ENCODE assay signal across 21 cellular contexts in genomic region chr6:135210632-135211305, GRCh38. TPM values are rescaled to one million over a fixed set of nuclear protein-coding genes. Genes with fewer than 3 reads are reported as not detected.
A peak's percentile ranks its signal among the peaks of the same experiment; 100 is the strongest.
DNase-seq lines count a peak whose midpoint lies in the region; ATAC-seq lines count a peak whose summit lies in the region.
"Had no signal": no experiment of that assay in that cellular context is flagged by ENCODE, and none has a peak within 500 bp of the region (broad histone marks: within the 10 kb centered on the region; RNA-seq: fewer than 3 reads in every experiment).

No MANE protein-coding gene starts in this region.

- peak; percentile 27 for DNase-seq in T-helper 2 cell treated with Interferon-gamma antibody and Interleukin-4, amounts not matched to agents 5 μg/mL and 100 μg/mL, for 36 hours (ENCODE audit: low spot score)
- no peak for DNase-seq in T-helper 2 cell
- DNase-seq in T-cell: no peak
- DNase-seq in activated naive CD8-positive, alpha-beta T cell treated with anti-CD3 and anti-CD28 coated beads, Interleukin-2, amount 50 U/mL, for 24 hours: no peak
- no peak for DNase-seq in iPS-NIHi11 (ENCODE audit: low spot score)
- DNase-seq in SIG-M5 (lab: John Stamatoyannopoulos, UW): no peak
- DNase-seq in anterior cingulate cortex (lab: John Stamatoyannopoulos, UW): no peak
- DNase-seq: 8988T; activated effector memory CD4-positive, alpha-beta T cell treated with anti-CD3 and anti-CD28 coated beads, Interleukin-2, amount 50 U/mL, for 16 hours; AML-193; foreskin melanocyte; hypothalamus; MG63; NCI-H1694; NCI-H774; spleen; stimulated activated CD8-positive, alpha-beta memory T cell treated with anti-CD3 and anti-CD28 coated beads, Interleukin-4, amount 100 ng/mL, for 48 hours; uterus had no signal

- peaks cover 0 to 21% (median 10%) of the 10 kb centered on the region in 10 experiments; a peak in 10 of 20 replicates for H3K4me1 ChIP-seq in BLaER1 treated with 17β-estradiol and CSF1 and Interleukin-3, amounts not matched to agents 10 nM and 100 nM
- H3K4me1 ChIP-seq: uterus had no signal

- ATAC-seq in T-cell (replicated peaks in 1 of 4): no peak
- ATAC-seq in activated naive CD8-positive, alpha-beta T cell treated with anti-CD3 and anti-CD28 coated beads, Interleukin-2, amount 50 U/mL, for 24 hours: peak; percentile 18
- ATAC-seq: Right ventricle myocardium inferior had no signal

- H3K27me3 ChIP-seq in BLaER1 treated with 17β-estradiol and CSF1 and Interleukin-3, amounts not matched to agents 10 nM and 100 nM: no peaks in the 10 kb centered on the region
- H3K27me3 ChIP-seq: MG63, spleen, uterus had no signal

- H3K36me3 Mint-ChIP-seq in T-helper 2 cell treated with Interferon-gamma antibody and Interleukin-4, amounts not matched to agents 5 μg/mL and 100 μg/mL, for 36 hours (ENCODE audit: low read depth): peaks cover 57% of the 10 kb centered on the region
- H3K36me3 Mint-ChIP-seq in T-cell: peaks cover 6% of the 10 kb centered on the region
- H3K36me3 Mint-ChIP-seq in activated naive CD8-positive, alpha-beta T cell treated with anti-CD3 and anti-CD28 coated beads, Interleukin-2, amount 50 U/mL, for 24 hours (ENCODE audit: low read depth): peaks cover 47% of the 10 kb centered on the region

- H3K4me2 ChIP-seq in BLaER1 treated with 17β-estradiol and CSF1 and Interleukin-3, amounts not matched to agents 10 nM and 100 nM: peak overlapping the region in 1 of 11 experiments; percentile 54; a peak in 1 of 22 replicates

- H3K9me3 ChIP-seq in BLaER1 treated with 17β-estradiol and CSF1 and Interleukin-3, amounts not matched to agents 10 nM and 100 nM (replicated peaks in 1 of 11): peaks cover 0 to 11% (median 0%) of the 10 kb centered on the region in 11 experiments; a peak in 5 of 22 replicates
- H3K9me3 ChIP-seq: spleen, uterus had no signal

- no peak overlapping the region for H3K4me3 ChIP-seq in BLaER1 treated with 17β-estradiol and CSF1 and Interleukin-3, amounts not matched to agents 10 nM and 100 nM
- H3K4me3 ChIP-seq: lung, MG63, uterus had no signal

- H3K4me3 Mint-ChIP-seq in T-helper 2 cell treated with Interferon-gamma antibody and Interleukin-4, amounts not matched to agents 5 μg/mL and 100 μg/mL, for 36 hours: peak overlapping the region; percentile 71
- peak overlapping the region; percentile 39 to 71 (median 59) for H3K4me3 Mint-ChIP-seq in T-cell
- H3K4me3 Mint-ChIP-seq in activated naive CD8-positive, alpha-beta T cell treated with anti-CD3 and anti-CD28 coated beads, Interleukin-2, amount 50 U/mL, for 24 hours: peak overlapping the region; percentile 61

- peaks cover 40% of the 10 kb centered on the region for H3K4me1 Mint-ChIP-seq in T-helper 2 cell treated with Interferon-gamma antibody and Interleukin-4, amounts not matched to agents 5 μg/mL and 100 μg/mL, for 36 hours (ENCODE audit: low read depth)
- peaks cover 33 to 39% (median 39%) of the 10 kb centered on the region in 3 donors for H3K4me1 Mint-ChIP-seq in T-cell
- H3K4me1 Mint-ChIP-seq in activated naive CD8-positive, alpha-beta T cell treated with anti-CD3 and anti-CD28 coated beads, Interleukin-2, amount 50 U/mL, for 24 hours: peaks cover 39% of the 10 kb centered on the region

- H3K36me3 ChIP-seq in BLaER1 treated with 17β-estradiol and CSF1 and Interleukin-3, amounts not matched to agents 10 nM and 100 nM: peaks cover 0 to 98% (median 95%) of the 10 kb centered on the region in 11 experiments; a peak in 19 of 22 replicates
- H3K36me3 ChIP-seq: MG63, spleen, uterus had no signal

- H4K20me1 ChIP-seq in BLaER1 treated with 17β-estradiol and CSF1 and Interleukin-3, amounts not matched to agents 10 nM and 100 nM: peaks cover 0 to 64% (median 0%) of the 10 kb centered on the region in 11 experiments; a peak in 5 of 22 replicates

- H3K27ac Mint-ChIP-seq in T-helper 2 cell treated with Interferon-gamma antibody and Interleukin-4, amounts not matched to agents 5 μg/mL and 100 μg/mL, for 36 hours: peak overlapping the region; percentile 87
- peak overlapping the region; percentile 80 to 94 for H3K27ac Mint-ChIP-seq in T-cell
- H3K27ac Mint-ChIP-seq in activated naive CD8-positive, alpha-beta T cell treated with anti-CD3 and anti-CD28 coated beads, Interleukin-2, amount 50 U/mL, for 24 hours: peak overlapping the region; percentile 46

- peak overlapping the region in 6 of 11 experiments; percentile 7 to 36 (median 24); a peak in 8 of 22 replicates for H3K27ac ChIP-seq in BLaER1 treated with 17β-estradiol and CSF1 and Interleukin-3, amounts not matched to agents 10 nM and 100 nM
- H3K27ac ChIP-seq: uterus had no signal

- POLR2A ChIA-PET in T-cell (lab: Charles Lee): interaction anchor here (0.6 to 0.7 kb wide), 3 partner anchors 27 to 163 kb away, joined by 3 to 5 read pairs (median 4); no protein-coding TSS in a partner anchor

- H3K9me3 Mint-ChIP-seq in T-helper 2 cell treated with Interferon-gamma antibody and Interleukin-4, amounts not matched to agents 5 μg/mL and 100 μg/mL, for 36 hours: no peaks in the 10 kb centered on the region
- no peaks in the 10 kb centered on the region for H3K9me3 Mint-ChIP-seq in T-cell
- H3K9me3 Mint-ChIP-seq in activated naive CD8-positive, alpha-beta T cell treated with anti-CD3 and anti-CD28 coated beads, Interleukin-2, amount 50 U/mL, for 24 hours: no peaks in the 10 kb centered on the region

- no peaks in the 10 kb centered on the region for H3K27me3 Mint-ChIP-seq in T-helper 2 cell treated with Interferon-gamma antibody and Interleukin-4, amounts not matched to agents 5 μg/mL and 100 μg/mL, for 36 hours (ENCODE audit: low read depth)
- H3K27me3 Mint-ChIP-seq in T-cell: no peaks in the 10 kb centered on the region
- no peaks in the 10 kb centered on the region for H3K27me3 Mint-ChIP-seq in activated naive CD8-positive, alpha-beta T cell treated with anti-CD3 and anti-CD28 coated beads, Interleukin-2, amount 50 U/mL, for 24 hours

- H3K9ac ChIP-seq in BLaER1 treated with 17β-estradiol and CSF1 and Interleukin-3, amounts not matched to agents 10 nM and 100 nM: peak overlapping the region in 1 of 11 experiments; percentile 30; a peak in 1 of 22 replicates

- CTCF ChIA-PET in T-cell (lab: Charles Lee): interaction anchor here in 1 of 2 donors (0.6 kb wide), 1 partner anchor 94 kb away, joined by 4 read pairs; no protein-coding TSS in a partner anchor

RNA-seq across cellular contexts. Expression of gene MYB, which starts 29.7 kb away (rescaled TPM):
- total RNA-seq in T-cell: 10 to 100 TPM in 4 of 5 donors, 1 to 10 TPM in 1; 4.4 to 23.9 (median 17.1) TPM
